29 cellular contexts compared by ENCODE assay signal in the genomic region with DNA sequence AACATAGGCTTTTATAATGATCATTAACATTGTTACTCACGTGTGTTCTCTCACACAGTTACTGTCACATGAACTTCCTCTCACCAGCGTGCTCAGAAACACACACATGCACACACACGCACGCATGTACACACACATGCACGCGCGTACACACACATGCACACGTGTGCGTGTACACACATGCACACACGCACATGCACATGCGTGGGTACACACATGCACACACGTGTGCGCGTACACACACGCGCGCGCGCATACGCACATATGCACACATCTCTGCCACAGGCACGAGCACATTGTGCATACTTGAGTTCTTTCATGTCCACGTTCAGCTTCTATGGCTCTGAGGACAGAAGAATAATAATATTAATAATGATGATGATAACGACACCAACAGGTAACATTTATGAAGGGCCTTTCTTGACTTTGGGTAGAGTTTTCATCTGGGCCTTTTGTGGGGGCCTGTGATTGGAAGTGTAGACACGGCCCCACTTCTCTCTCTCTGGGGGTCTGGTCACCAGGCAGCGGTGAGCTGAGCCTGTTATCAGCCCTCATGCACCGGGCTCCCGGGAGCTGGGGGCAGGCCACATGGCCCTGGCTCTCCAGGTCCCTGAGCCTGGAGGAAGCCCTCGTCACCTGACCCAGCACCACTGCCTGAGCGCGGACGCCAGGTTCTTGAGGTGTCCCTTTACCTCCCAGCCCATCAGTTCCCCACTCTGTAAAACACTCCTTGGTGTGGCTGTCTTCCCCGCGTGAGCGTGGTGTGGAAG. TPM values are rescaled to one million over a fixed set of nuclear protein-coding genes. Genes with fewer than 3 reads are reported as not detected.
"Had no signal": no experiment of that assay in that cellular context is flagged by ENCODE, and none has a peak within 500 bp of the region (broad histone marks: within the 10 kb centered on the region; RNA-seq: fewer than 3 reads in every experiment).

No MANE protein-coding gene starts in this region.

- DNase-seq: effector memory CD4-positive, alpha-beta T cell; heart right ventricle; immature natural killer cell; left cardiac atrium; left ventricle myocardium inferior; mesendoderm; naive B cell; psoas muscle; retina; spleen; stimulated activated CD4-positive, alpha-beta T cell treated with anti-CD3 and anti-CD28 coated beads, Interleukin-15, amount 100 ng/mL, for 24 hours; stimulated activated CD4-positive, alpha-beta T cell treated with anti-CD3 and anti-CD28 coated beads, Interleukin-1b, Interleukin-23, amount 100 ng/mL, for 48 hours; stimulated activated CD4-positive, alpha-beta T cell treated with anti-CD3 and anti-CD28 coated beads, Interleukin-4, amount 100 ng/mL, for 24 hours; tibial artery; upper lobe of right lung had no signal

- H3K27ac Mint-ChIP-seq: immature natural killer cell; nephron; stimulated activated memory B cell treated with anti-CD40 and anti-IgM and Interleukin-4, amounts not matched to agents 10 μg/mL and 1 μg/mL and 100 μg/mL, for 72 hours; stimulated activated naive CD8-positive, alpha-beta T cell treated with anti-CD3 and anti-CD28 coated beads, Interleukin-15, Interleukin-2, amounts not matched to agents 100 ng/mL and 50 ng/mL, for 24 hours had no signal

- H3K27ac ChIP-seq: heart right ventricle, left ventricle myocardium inferior, neutrophil, psoas muscle, spleen, tibial artery, upper lobe of right lung had no signal

- H3K9me3 ChIP-seq: heart right ventricle, left ventricle myocardium inferior, neutrophil, psoas muscle, spleen, tibial artery, upper lobe of right lung had no signal

- FAIRE-seq: endometrium, frontal cortex, keratinocyte had no signal

- H3K36me3 Mint-ChIP-seq: immature natural killer cell; naive B cell; stimulated activated memory B cell treated with anti-CD40 and anti-IgM and Interleukin-4, amounts not matched to agents 10 μg/mL and 1 μg/mL and 100 μg/mL, for 72 hours had no signal

- ATAC-seq: esophagus mucosa; heart right ventricle; left cardiac atrium; psoas muscle; sciatic nerve; stimulated activated memory B cell treated with anti-CD40 and anti-IgM and Interleukin-4, amounts not matched to agents 10 μg/mL and 1 μg/mL and 100 μg/mL, for 72 hours; upper lobe of right lung had no signal

- H3K4me3 Mint-ChIP-seq: immature natural killer cell; nephron; stimulated activated memory B cell treated with anti-CD40 and anti-IgM and Interleukin-4, amounts not matched to agents 10 μg/mL and 1 μg/mL and 100 μg/mL, for 72 hours; stimulated activated naive CD8-positive, alpha-beta T cell treated with anti-CD3 and anti-CD28 coated beads, Interleukin-15, Interleukin-2, amounts not matched to agents 100 ng/mL and 50 ng/mL, for 24 hours had no signal

- H3K4me3 ChIP-seq: heart right ventricle, left ventricle myocardium inferior, lung, psoas muscle, spleen, tibial artery, upper lobe of right lung had no signal

- H3K4me1 ChIP-seq: heart right ventricle, left ventricle myocardium inferior, psoas muscle, spleen, tibial artery, upper lobe of right lung had no signal

- H3K4me1 Mint-ChIP-seq: immature natural killer cell; stimulated activated memory B cell treated with anti-CD40 and anti-IgM and Interleukin-4, amounts not matched to agents 10 μg/mL and 1 μg/mL and 100 μg/mL, for 72 hours had no signal

- H3K36me3 ChIP-seq: heart right ventricle, left ventricle myocardium inferior, neutrophil, spleen, tibial artery, upper lobe of right lung had no signal

- H3K9me3 Mint-ChIP-seq: naive B cell; stimulated activated memory B cell treated with anti-CD40 and anti-IgM and Interleukin-4, amounts not matched to agents 10 μg/mL and 1 μg/mL and 100 μg/mL, for 72 hours; stimulated activated naive CD8-positive, alpha-beta T cell treated with anti-CD3 and anti-CD28 coated beads, Interleukin-15, Interleukin-2, amounts not matched to agents 100 ng/mL and 50 ng/mL, for 24 hours had no signal

RNA-seq across cellular contexts. Expression of a gene that starts 7.0 kb away (rescaled TPM):
- total RNA-seq: fibroblast of lung, glomerular endothelial cell, left cardiac atrium, left ventricle myocardium inferior, lung, osteoblast, psoas muscle, sciatic nerve, skeletal muscle tissue, upper lobe of right lung had no signal
